ENCODE assay signal across 8 cellular contexts in the genomic region with DNA sequence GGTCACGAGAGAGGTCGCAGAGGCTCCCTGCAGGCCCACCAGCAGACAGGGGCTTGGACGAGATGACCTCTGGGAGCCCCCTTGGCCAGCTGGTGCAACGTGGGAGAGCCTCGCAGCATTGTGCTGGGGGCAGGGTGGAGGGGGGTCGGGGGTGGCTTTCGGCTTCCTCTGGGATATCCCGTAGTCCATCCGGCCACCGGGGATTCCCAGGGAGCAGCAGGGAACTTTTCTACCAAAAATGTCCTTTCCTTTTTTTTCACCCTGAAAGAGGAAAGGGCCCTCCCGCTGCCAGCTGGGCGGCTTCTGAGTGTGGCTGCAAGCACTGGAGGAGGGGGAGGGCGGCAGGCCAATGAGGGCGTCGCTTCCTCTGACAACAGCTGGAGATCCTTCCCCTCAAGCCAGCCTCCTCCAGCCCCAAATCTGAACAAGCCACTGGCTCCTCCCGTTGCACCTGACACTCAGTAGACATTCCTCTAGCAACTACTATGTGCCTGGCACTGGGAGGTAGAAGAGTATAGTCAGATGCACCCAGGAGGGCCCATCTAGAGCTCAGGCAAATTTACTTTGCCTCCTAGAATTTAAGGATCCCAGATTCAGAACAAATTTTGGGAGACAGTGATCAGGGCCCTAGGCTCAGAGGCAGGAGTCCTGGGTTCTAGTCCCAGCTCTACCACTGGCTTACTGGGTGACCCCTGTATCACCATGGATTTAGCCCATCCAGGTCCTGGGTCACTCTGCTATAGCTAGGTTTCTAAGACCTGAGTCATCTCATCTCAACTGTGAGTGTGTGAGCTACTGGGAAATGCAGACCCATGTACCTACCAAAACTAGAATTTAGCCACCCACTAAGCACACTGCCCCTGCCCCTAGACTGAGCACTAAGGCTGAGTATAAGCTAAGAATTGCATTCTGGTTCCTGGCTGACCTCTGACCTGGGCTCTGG. TPM values are rescaled to one million over a fixed set of nuclear protein-coding genes. Genes with fewer than 3 reads are reported as not detected.
DNase-seq lines count a peak whose midpoint lies in the region; ATAC-seq and TF ChIP-seq lines count a peak whose summit lies in the region.

No MANE protein-coding gene starts in this region.

- peak; percentile 63 for DNase-seq in CMK (ENCODE audit: low read depth)
- peak; percentile 92 for DNase-seq in GM23338 (ENCODE audit: low spot score)
- peak; percentile 46 for DNase-seq in NCI-H2227 treated with DMSO at 0.1 percent for 48 hours (lab: John Stamatoyannopoulos, UW)
- DNase-seq in activated naive CD4-positive, alpha-beta T cell treated with anti-CD3 and anti-CD28 coated beads, Interleukin-2, amount 10 ng/mL, durations not matched to agents 7 days and 5 days, result peak; percentile 74
- DNase-seq in foreskin keratinocyte, result peak in 1 of 2 donors; percentile 53
- DNase-seq in nucleus accumbens (lab: John Stamatoyannopoulos, UW), result peak in 46 of 56 donors; percentile 9 to 77 (median 47)
- DNase-seq in kidney glomerular epithelial cell (lab: John Stamatoyannopoulos, UW), result no peak
- DNase-seq in activated CD8-positive, alpha-beta memory T cell treated with anti-CD3 and anti-CD28 coated beads, Interleukin-2, amount 50 U/mL, for 48 hours, result no peak

- H3K4me3 ChIP-seq in GM23338, result peak overlapping the region; percentile 39; the same call in 1 of the 2 replicates

- peaks cover 18% of the 10 kb centered on the region for H3K27me3 ChIP-seq in GM23338 (ENCODE audit: insufficient read depth)
- H3K27me3 ChIP-seq in foreskin keratinocyte, result no peaks in the 10 kb centered on the region

- H4K20me1 ChIP-seq in GM23338 (replicated peaks; ENCODE audit: insufficient read depth), result no peaks in the 10 kb centered on the region

- peak; percentile 81 for ATAC-seq in GM23338
- peak; percentile 24 for ATAC-seq in foreskin keratinocyte

- H3K36me3 Mint-ChIP-seq in GM23338 (ENCODE audit: low read depth), result peaks cover 11% of the 10 kb centered on the region; the same call in 2 of the 3 replicates
- peaks cover 33% of the 10 kb centered on the region for H3K36me3 Mint-ChIP-seq in activated naive CD4-positive, alpha-beta T cell treated with anti-CD3 and anti-CD28 coated beads, Interleukin-2, amount 10 ng/mL, durations not matched to agents 7 days and 5 days

- peaks cover 26% of the 10 kb centered on the region for H3K27me3 Mint-ChIP-seq in GM23338 (ENCODE audit: insufficient read depth, low read depth, poor library complexity)
- peaks cover 15% of the 10 kb centered on the region for H3K27me3 Mint-ChIP-seq in activated naive CD4-positive, alpha-beta T cell treated with anti-CD3 and anti-CD28 coated beads, Interleukin-2, amount 10 ng/mL, durations not matched to agents 7 days and 5 days

- no peaks in the 10 kb centered on the region for H3F3A ChIP-seq in GM23338 (replicated peaks; ENCODE audit: low read depth)

- no peaks in the 10 kb centered on the region for H3K9me2 ChIP-seq in GM23338 (ENCODE audit: insufficient read depth)

- H3K79me2 ChIP-seq in GM23338 (replicated peaks; ENCODE audit: insufficient read depth), result no peaks in the 10 kb centered on the region

- H3K9me3 Mint-ChIP-seq in GM23338, result no peaks in the 10 kb centered on the region
- no peaks in the 10 kb centered on the region for H3K9me3 Mint-ChIP-seq in activated naive CD4-positive, alpha-beta T cell treated with anti-CD3 and anti-CD28 coated beads, Interleukin-2, amount 10 ng/mL, durations not matched to agents 7 days and 5 days

- peak overlapping the region; percentile 8; the same call in 1 of the 2 replicates for H2AFZ ChIP-seq in GM23338

- H3K4me1 Mint-ChIP-seq in GM23338, result peaks cover 62% of the 10 kb centered on the region
- peaks cover 65% of the 10 kb centered on the region for H3K4me1 Mint-ChIP-seq in activated naive CD4-positive, alpha-beta T cell treated with anti-CD3 and anti-CD28 coated beads, Interleukin-2, amount 10 ng/mL, durations not matched to agents 7 days and 5 days

- H3K27ac ChIP-seq in GM23338 (ENCODE audit: low read depth), result peak overlapping the region; percentile 89
- no peak overlapping the region for H3K27ac ChIP-seq in foreskin keratinocyte

- peak overlapping the region; percentile 82 for H3K27ac Mint-ChIP-seq in GM23338
- H3K27ac Mint-ChIP-seq in activated naive CD4-positive, alpha-beta T cell treated with anti-CD3 and anti-CD28 coated beads, Interleukin-2, amount 10 ng/mL, durations not matched to agents 7 days and 5 days, result peak overlapping the region; percentile 52

- H3K4me1 ChIP-seq in GM23338 (ENCODE audit: insufficient read depth) (peaks cover 34% of the 10 kb centered on the region), foreskin keratinocyte (peaks cover 23% of the 10 kb centered on the region)

- TF ChIP-seq CTCF in GM23338 (conservative IDR thresholded peaks at IDR 0.05; ENCODE audit: low read depth in 2 of 2) (no peak), foreskin keratinocyte (conservative IDR thresholded peaks at IDR 0.05) (no peak)

- H3K4me3 Mint-ChIP-seq in GM23338, result peak overlapping the region; percentile 62
- peak overlapping the region; percentile 23 for H3K4me3 Mint-ChIP-seq in activated naive CD4-positive, alpha-beta T cell treated with anti-CD3 and anti-CD28 coated beads, Interleukin-2, amount 10 ng/mL, durations not matched to agents 7 days and 5 days

- peak overlapping the region; percentile 53 for H3K4me2 ChIP-seq in GM23338

- no peaks in the 10 kb centered on the region for H3K36me3 ChIP-seq in GM23338 (ENCODE audit: insufficient read depth)

- CTCF ChIA-PET in activated naive CD4-positive, alpha-beta T cell treated with anti-CD3 and anti-CD28 coated beads, Interleukin-2, amount 10 ng/mL, durations not matched to agents 7 days and 5 days (lab: Charles Lee), result interaction anchor here (1.0 to 1.4 kb wide), 5 partner anchors 10 to 172 kb away, joined by 3 to 5 read pairs (median 3); partner anchors contain the start of gene MKNK1

TF ChIP-seq in GM23338, 12 proteins besides CTCF, POLR2A, EP300 and RAD21:
- TF ChIP-seq CREB1 (CRISPR knock-in tag; IDR thresholded peaks at IDR 0.05; ENCODE audit: low read depth) (no peak), EZH2phosphoT487 (IDR thresholded peaks at IDR 0.05; ENCODE audit: unreplicated experiment) (no peak), POLR2AphosphoS5 (IDR thresholded peaks at IDR 0.05; ENCODE audit: low read depth) (0 out of 2 replicates have a peak, but pooled peaks have one; percentile 17), ZNF331 (CRISPR knock-in tag; IDR thresholded peaks at IDR 0.05; ENCODE audit: low read depth) (no peak), NANOG (IDR thresholded peaks at IDR 0.05; ENCODE audit: borderline replicate concordance) (no peak)
- TF ChIP-seq, protein P1, sequence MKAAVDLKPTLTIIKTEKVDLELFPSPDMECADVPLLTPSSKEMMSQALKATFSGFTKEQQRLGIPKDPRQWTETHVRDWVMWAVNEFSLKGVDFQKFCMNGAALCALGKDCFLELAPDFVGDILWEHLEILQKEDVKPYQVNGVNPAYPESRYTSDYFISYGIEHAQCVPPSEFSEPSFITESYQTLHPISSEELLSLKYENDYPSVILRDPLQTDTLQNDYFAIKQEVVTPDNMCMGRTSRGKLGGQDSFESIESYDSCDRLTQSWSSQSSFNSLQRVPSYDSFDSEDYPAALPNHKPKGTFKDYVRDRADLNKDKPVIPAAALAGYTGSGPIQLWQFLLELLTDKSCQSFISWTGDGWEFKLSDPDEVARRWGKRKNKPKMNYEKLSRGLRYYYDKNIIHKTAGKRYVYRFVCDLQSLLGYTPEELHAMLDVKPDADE (IDR thresholded peaks at IDR 0.05), result no peak

RNA-seq across cellular contexts. Expression of gene MOB3C, which starts 2.7 kb away (rescaled TPM):
- 6.2 and 6.3 TPM in 2 replicates for total RNA-seq in GM23338 (2014; rRNA removed; shearing (Covaris generic))
- polyA plus RNA-seq in GM23338 (2016; fragmentation: Nextera tagmentation; extraction: Ambion mirVana) (0.78 and 1.1 TPM in 2 replicates), foreskin keratinocyte (7.5 and 9.1 TPM in 2 replicates)
- total RNA-seq in foreskin keratinocyte, result 10.8 and 11.2 TPM in 2 replicates

RNA-seq across cellular contexts. Expression of gene MKNK1, which starts 9.9 kb away (rescaled TPM):
- 9.7 and 11.8 TPM in 2 replicates for total RNA-seq in GM23338 (2014; rRNA removed; shearing (Covaris generic))
- 15.3 and 20.5 TPM in 2 replicates for polyA plus RNA-seq in GM23338 (2016; fragmentation: Nextera tagmentation; extraction: Ambion mirVana)
- 21.5 and 29.8 TPM in 2 replicates for total RNA-seq in foreskin keratinocyte
- 18.9 and 22.5 TPM in 2 replicates for polyA plus RNA-seq in foreskin keratinocyte

RNA-seq across cellular contexts. Expression of gene ATPAF1, which starts 54.2 kb away (rescaled TPM):
- 45.9 and 67.6 TPM in 2 replicates for total RNA-seq in GM23338 (2014; rRNA removed; shearing (Covaris generic))
- polyA plus RNA-seq in GM23338 (2016; fragmentation: Nextera tagmentation; extraction: Ambion mirVana) (35.9 and 41.2 TPM in 2 replicates), foreskin keratinocyte (25.7 and 30.9 TPM in 2 replicates)
- 34.0 and 35.9 TPM in 2 replicates for total RNA-seq in foreskin keratinocyte

RNA-seq across cellular contexts. Expression of gene TEX38, which starts 57.7 kb away (rescaled TPM):
- not detected in 2 replicates for total RNA-seq in GM23338 (2014; rRNA removed; shearing (Covaris generic))
- polyA plus RNA-seq in GM23338 (2016; fragmentation: Nextera tagmentation; extraction: Ambion mirVana), result 0.37 TPM in 1 of 2 replicates, not detected in the other
- total RNA-seq in foreskin keratinocyte, result not detected in 2 replicates
- not detected in 2 replicates for polyA plus RNA-seq in foreskin keratinocyte

Comparison
In these comparisons a context has a peak if more than half of its experiments do, and no peak if none do; other contexts are left out.
1. DNase-seq: peak in CMK (single experiment), GM23338 (single experiment), NCI-H2227 treated with DMSO at 0.1 percent for 48 hours (single experiment), activated naive CD4-positive, alpha-beta T cell treated with anti-CD3 and anti-CD28 coated beads, Interleukin-2, amount 10 ng/mL, durations not matched to agents 7 days and 5 days (single experiment) and nucleus accumbens (46 of 56); none in kidney glomerular epithelial cell (single experiment) and activated CD8-positive, alpha-beta memory T cell treated with anti-CD3 and anti-CD28 coated beads, Interleukin-2, amount 50 U/mL, for 48 hours (single experiment).